Comparison of ENCODE assay signal across 1 cellular context in genomic region chr3:43341788-43342187, GRCh38.
TF ChIP-seq lines count a peak whose summit lies in the region.

No MANE protein-coding gene starts in this region.

TF ChIP-seq in WTC11, 78 proteins besides CTCF, POLR2A, EP300 and RAD21 (continued from another document):
- TF ChIP-seq USF2 (CRISPR knock-in tag; IDR thresholded peaks at IDR 0.05) (no peak), ERG (CRISPR knock-in tag; IDR thresholded peaks at IDR 0.05) (no peak), NR2C2 (CRISPR knock-in tag; IDR thresholded peaks at IDR 0.05) (no peak), AR (CRISPR knock-in tag; IDR thresholded peaks at IDR 0.05) (no peak), GTF2I (CRISPR knock-in tag; conservative IDR thresholded peaks at IDR 0.05) (no peak), ETV6 (CRISPR knock-in tag; IDR thresholded peaks at IDR 0.05) (no peak)
TF ChIP-seq in WTC11: peak in this region for 0.
